ENCODE assay signal across 10 cellular contexts in the genomic region with DNA sequence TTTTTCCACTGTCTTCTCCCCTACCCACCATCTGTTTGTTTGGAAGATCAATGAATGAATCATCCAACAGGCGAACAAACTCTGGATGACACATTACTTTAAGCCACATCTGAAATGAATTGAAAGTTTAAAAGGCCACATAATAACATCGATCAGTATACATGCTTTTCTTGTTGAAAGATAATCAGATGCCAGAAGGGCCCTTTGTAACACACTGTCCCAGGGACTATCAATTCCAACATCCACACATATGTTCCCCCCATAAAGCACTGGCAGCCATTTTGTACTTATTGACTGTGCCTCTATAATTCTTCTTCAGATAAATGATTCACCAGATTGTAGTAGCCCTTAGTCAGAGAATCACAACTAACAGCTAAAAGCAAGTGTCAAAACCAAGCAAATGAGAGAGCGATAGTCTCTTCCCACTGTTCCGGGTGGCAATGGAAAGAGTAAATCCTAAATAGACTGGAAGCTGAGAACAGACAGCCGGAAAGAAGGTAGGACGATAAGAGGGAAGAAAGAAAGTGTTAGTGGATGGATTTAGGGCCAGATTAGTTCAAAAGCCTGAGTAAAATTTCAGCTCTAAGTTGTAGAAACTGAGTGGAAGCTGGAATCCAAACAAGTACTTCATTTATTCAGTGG.
A peak's percentile ranks its signal among the peaks of the same experiment; 100 is the strongest.
DNase-seq lines count a peak whose midpoint lies in the region; ATAC-seq and TF ChIP-seq lines count a peak whose summit lies in the region.
"Had no signal": no experiment of that assay in that cellular context is flagged by ENCODE, and none has a peak within 500 bp of the region (broad histone marks: within the 10 kb centered on the region; RNA-seq: fewer than 3 reads in every experiment).

No MANE protein-coding gene starts in this region.

- H2AFZ ChIP-seq in smooth muscle cell (ENCODE audit: low read depth) = peak overlapping the region; percentile 47

- H3K27ac ChIP-seq in smooth muscle cell (ENCODE audit: low read depth) (peak overlapping the region; percentile 95), testis (no peak overlapping the region)

- H3K4me3 ChIP-seq in HFF-Myc (replicated peaks; ENCODE audit: low read depth, low read length) (no peak overlapping the region), fibroblast of villous mesenchyme (ENCODE audit: low read depth, low read length) (no peak overlapping the region), smooth muscle cell (peak overlapping the region; percentile 26), testis (no peak overlapping the region)

- no peak for TF ChIP-seq POLR2A in testis (IDR thresholded peaks at IDR 0.05)

- intact Hi-C loops in testis (cut with DNase I; ENCODE audit: low total_unique reads) = no loop called here

- 13% methylated on average over 6 of the region's 6 CpGs for WGBS in smooth muscle cell (ENCODE audit: low lambda C conversion rate)
- WGBS in testis, 2 donors = 85 to 93% methylated on average over 6 of the region's 6 CpGs

- no peaks in the 10 kb centered on the region for H4K20me1 ChIP-seq in smooth muscle cell (ENCODE audit: low read depth)

- DNase-seq in HFF-Myc (ENCODE audit: extremely low read depth, low read depth) = peak; percentile 42
- peak; percentile 48 for DNase-seq in fibroblast of villous mesenchyme (ENCODE audit: low read depth)
- DNase-seq in smooth muscle cell (lab: John Stamatoyannopoulos, UW; ENCODE audit: unreplicated experiment) = no peak
- no peak for DNase-seq in NCI-H2107 treated with DMSO at 0.1 percent for 48 hours (lab: John Stamatoyannopoulos, UW; ENCODE audit: unreplicated experiment)
- no peak for DNase-seq in NCI-H1092 (lab: John Stamatoyannopoulos, UW)
- no peak for DNase-seq in GF-D8 (lab: John Stamatoyannopoulos, UW)
- DNase-seq in testis = no peak
- DNase-seq: stimulated activated CD4-positive, alpha-beta T cell treated with anti-CD3 and anti-CD28 coated beads, Interleukin-4, amount 100 ng/mL, for 1 hour; substantia nigra had no signal

- H3K9me3 ChIP-seq in smooth muscle cell (replicated peaks; ENCODE audit: low read depth) = no peaks in the 10 kb centered on the region
- H3K9me3 ChIP-seq in testis = no peaks in the 10 kb centered on the region

- H3K36me3 ChIP-seq in smooth muscle cell (ENCODE audit: low read depth) (no peaks in the 10 kb centered on the region), testis (ENCODE audit: low read depth, missing control alignments) (no peaks in the 10 kb centered on the region)

- peak; percentile 36 for ATAC-seq in SK-N-SH treated with all-trans-retinoic acid at 6 μM for 48 hours

- H3K4me2 ChIP-seq in smooth muscle cell = peak overlapping the region; percentile 70

- H3K27me3 ChIP-seq in smooth muscle cell (ENCODE audit: low read depth) (no peaks in the 10 kb centered on the region), testis (no peaks in the 10 kb centered on the region)

- H3F3A ChIP-seq in smooth muscle cell (ENCODE audit: low read depth) = peaks cover 31% of the 10 kb centered on the region

- peak overlapping the region; percentile 87 for H3K9ac ChIP-seq in smooth muscle cell (ENCODE audit: low read depth)

- TF ChIP-seq CTCF in HFF-Myc (IDR thresholded peaks at IDR 0.05; ENCODE audit: low read depth, low read length, missing control alignments) = no peak
- no peak for TF ChIP-seq CTCF in fibroblast of villous mesenchyme (IDR thresholded peaks at IDR 0.05; ENCODE audit: insufficient read depth, low read depth, low read length)
- no peak for TF ChIP-seq CTCF in smooth muscle cell (IDR thresholded peaks at IDR 0.05; ENCODE audit: borderline replicate concordance, insufficient read depth, poor library complexity, severe bottlenecking)
- no peak for TF ChIP-seq CTCF in testis (IDR thresholded peaks at IDR 0.05)

- H3K79me2 ChIP-seq in smooth muscle cell (ENCODE audit: low read depth) = no peaks in the 10 kb centered on the region

- H3K4me1 ChIP-seq in smooth muscle cell (ENCODE audit: low read depth) (peaks cover 29% of the 10 kb centered on the region), testis (no peaks in the 10 kb centered on the region)

TF ChIP-seq in SK-N-SH treated with all-trans-retinoic acid at 6 μM for 48 hours, 23 proteins besides CTCF, POLR2A, EP300 and RAD21:
- no peak for TF ChIP-seq OSR1 (CRISPR knock-in tag; IDR thresholded peaks at IDR 0.05)
- TF ChIP-seq TOX (CRISPR knock-in tag; IDR thresholded peaks at IDR 0.05; ENCODE audit: borderline replicate concordance) = no peak

Comparison
In these comparisons a context has a peak if more than half of its experiments do, and no peak if none do; other contexts are left out.
1. DNase-seq: peak in HFF-Myc (single experiment) and fibroblast of villous mesenchyme (single experiment); none in smooth muscle cell (single experiment), NCI-H2107 treated with DMSO at 0.1 percent for 48 hours (single experiment), NCI-H1092 (single experiment), GF-D8 (single experiment) and testis (single experiment).